13 cellular contexts compared by ENCODE assay signal in the genomic region with DNA sequence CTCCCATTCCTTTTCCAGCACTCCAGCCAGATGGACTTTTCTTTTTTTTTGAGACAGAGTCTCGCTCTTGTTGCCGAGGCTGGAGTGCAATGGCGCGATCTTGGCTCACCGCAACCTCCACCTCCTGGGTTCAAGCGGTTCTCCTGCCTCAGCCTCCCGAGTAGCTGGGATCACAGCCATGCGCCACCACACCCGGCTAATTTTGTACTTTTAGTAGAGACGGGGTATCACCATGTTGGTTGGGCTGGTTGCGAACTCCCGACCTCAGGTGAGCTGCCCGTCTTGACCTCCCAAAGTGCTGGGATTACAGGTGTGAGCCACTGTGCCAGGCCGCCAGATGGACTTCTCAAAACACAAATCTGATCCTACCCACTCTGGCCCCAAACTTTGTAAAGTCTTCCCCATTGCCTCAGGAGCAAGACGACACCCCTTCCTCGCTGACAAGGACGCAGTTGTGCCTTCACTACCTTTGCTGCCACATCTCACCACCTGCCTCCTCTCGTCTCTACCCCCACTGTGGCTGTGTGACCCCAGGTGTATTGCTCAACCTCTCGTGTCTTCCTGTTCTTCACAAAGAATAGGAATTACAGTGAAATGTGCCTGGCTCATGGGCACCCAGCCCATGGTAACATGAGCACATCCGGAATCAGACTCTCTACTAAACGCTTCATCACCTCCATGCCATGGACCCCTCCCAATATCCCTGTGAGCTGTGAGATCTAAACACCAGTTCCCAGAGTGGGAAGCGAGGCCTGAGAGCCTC. TPM values are rescaled to one million over a fixed set of nuclear protein-coding genes. Genes with fewer than 3 reads are reported as not detected.
A peak's percentile ranks its signal among the peaks of the same experiment; 100 is the strongest.
DNase-seq lines count a peak whose midpoint lies in the region; ATAC-seq and TF ChIP-seq lines count a peak whose summit lies in the region.
"Had no signal": no experiment of that assay in that cellular context is flagged by ENCODE, and none has a peak within 500 bp of the region (broad histone marks: within the 10 kb centered on the region; RNA-seq: fewer than 3 reads in every experiment).

No MANE protein-coding gene starts in this region.

- 90% methylated on average over 13 of the region's 22 CpGs for WGBS in right lobe of liver (ENCODE audit: insufficient coverage, low coverage, low lambda C conversion rate, missing lambda C conversion rate)
- 88 to 92% (median 89%) methylated on average over 22 of the region's 22 CpGs for WGBS in stomach, 5 donors

- H3K27me3 ChIP-seq in right lobe of liver = no peaks in the 10 kb centered on the region
- H3K27me3 ChIP-seq in stomach = no peaks in the 10 kb centered on the region
- no peaks in the 10 kb centered on the region for H3K27me3 ChIP-seq in effector memory CD4-positive, alpha-beta T cell (replicated peaks; ENCODE audit: control insufficient read depth, insufficient read depth, low read length, poor library complexity, severe bottlenecking)

- intact Hi-C loops in right lobe of liver (cut with DNase I) = no loop called here
- intact Hi-C loops in stomach (cut with DNase I; ENCODE audit: low total_unique reads) = no loop called here

- CTCF ChIA-PET in activated CD4-positive, alpha-beta T cell treated with anti-CD3 and anti-CD28 coated beads, Interleukin-2, amount 10 ng/mL, durations not matched to agents 7 days and 5 days (lab: Charles Lee) = no interaction called here
- CTCF ChIA-PET in activated CD8-positive, alpha-beta T cell treated with anti-CD3 and anti-CD28 coated beads, Interleukin-2, amount 10 ng/mL, durations not matched to agents 7 days and 5 days (lab: Charles Lee) = interaction anchor here (3.1 kb wide), 1 partner anchor 168 kb away, joined by 17 read pairs; no protein-coding TSS in a partner anchor

- H3K27ac Mint-ChIP-seq in activated CD4-positive, alpha-beta T cell treated with anti-CD3 and anti-CD28 coated beads, Interleukin-2, amount 10 ng/mL, durations not matched to agents 7 days and 5 days = peak overlapping the region; percentile 97
- peak overlapping the region; percentile 96 for H3K27ac Mint-ChIP-seq in activated CD8-positive, alpha-beta T cell treated with anti-CD3 and anti-CD28 coated beads, Interleukin-2, amount 10 ng/mL, durations not matched to agents 7 days and 5 days

- ATAC-seq in activated CD8-positive, alpha-beta T cell treated with anti-CD3 and anti-CD28 coated beads, Interleukin-2, amount 10 ng/mL, durations not matched to agents 7 days and 5 days = no peak
- no peak for ATAC-seq in right lobe of liver
- no peak for ATAC-seq in HG03280 (IDR thresholded peaks at IDR 0.05; ENCODE audit: unreplicated experiment)

- H3K9me3 ChIP-seq in right lobe of liver = no peaks in the 10 kb centered on the region
- no peaks in the 10 kb centered on the region for H3K9me3 ChIP-seq in stomach
- H3K9me3 ChIP-seq in effector memory CD4-positive, alpha-beta T cell (ENCODE audit: control insufficient read depth, low read length) = no peaks in the 10 kb centered on the region

- H3K4me3 ChIP-seq in right lobe of liver (no peak overlapping the region), stomach (no peak overlapping the region)
- no peak overlapping the region for H3K4me3 ChIP-seq in effector memory CD4-positive, alpha-beta T cell (ENCODE audit: insufficient read depth, low read depth, low read length, poor library complexity, severe bottlenecking)

- H3K4me1 ChIP-seq in right lobe of liver (peaks cover 0 to 19% (median 0%) of the 10 kb centered on the region in 4 donors), stomach (peaks cover 9 to 32% (median 25%) of the 10 kb centered on the region in 4 donors)
- peaks cover 9% of the 10 kb centered on the region for H3K4me1 ChIP-seq in effector memory CD4-positive, alpha-beta T cell (ENCODE audit: control insufficient read depth, insufficient read depth, low read length, poor library complexity, severe bottlenecking)

- POLR2A ChIA-PET in activated CD4-positive, alpha-beta T cell treated with anti-CD3 and anti-CD28 coated beads, Interleukin-2, amount 10 ng/mL, durations not matched to agents 7 days and 5 days (lab: Charles Lee) = no interaction called here
- POLR2A ChIA-PET in activated CD8-positive, alpha-beta T cell treated with anti-CD3 and anti-CD28 coated beads, Interleukin-2, amount 10 ng/mL, durations not matched to agents 7 days and 5 days (lab: Charles Lee) = interaction anchor here (1.1 to 1.7 kb wide), 2 partner anchors 9 to 51 kb away, joined by 4 to 7 read pairs; no protein-coding TSS in a partner anchor

- no peak for DNase-seq in activated CD4-positive, alpha-beta T cell treated with anti-CD3 and anti-CD28 coated beads, Interleukin-2, amount 10 ng/mL, durations not matched to agents 7 days and 5 days
- no peak for DNase-seq in activated CD4-positive, alpha-beta T cell treated with anti-CD3 and anti-CD28 coated beads, Interleukin-2, amount 50 U/mL, for 1 hour
- DNase-seq in activated CD8-positive, alpha-beta T cell treated with anti-CD3 and anti-CD28 coated beads, Interleukin-2, amount 10 ng/mL, durations not matched to agents 7 days and 5 days = no peak
- peak in 1 of 3 donors; percentile 41 for DNase-seq in right lobe of liver
- DNase-seq in stomach = no peak
- DNase-seq in effector memory CD4-positive, alpha-beta T cell = no peak
- no peak for DNase-seq in occipital lobe (lab: John Stamatoyannopoulos, UW)
- DNase-seq: erythroblast; NCI-H524 treated with DMSO at 0.1 percent for 48 hours; stimulated activated naive CD4-positive, alpha-beta T cell; SW 1271 had no signal

- H3K4me3 Mint-ChIP-seq in activated CD4-positive, alpha-beta T cell treated with anti-CD3 and anti-CD28 coated beads, Interleukin-2, amount 10 ng/mL, durations not matched to agents 7 days and 5 days = peak overlapping the region; percentile 46
- H3K4me3 Mint-ChIP-seq in activated CD8-positive, alpha-beta T cell treated with anti-CD3 and anti-CD28 coated beads, Interleukin-2, amount 10 ng/mL, durations not matched to agents 7 days and 5 days = peak overlapping the region; percentile 69

- peaks cover 5% of the 10 kb centered on the region for H3K36me3 Mint-ChIP-seq in activated CD4-positive, alpha-beta T cell treated with anti-CD3 and anti-CD28 coated beads, Interleukin-2, amount 10 ng/mL, durations not matched to agents 7 days and 5 days (ENCODE audit: low read depth)
- H3K36me3 Mint-ChIP-seq in activated CD8-positive, alpha-beta T cell treated with anti-CD3 and anti-CD28 coated beads, Interleukin-2, amount 10 ng/mL, durations not matched to agents 7 days and 5 days (ENCODE audit: low read depth) = peaks cover 10% of the 10 kb centered on the region

- peaks cover 2% of the 10 kb centered on the region for H3K27me3 Mint-ChIP-seq in activated CD4-positive, alpha-beta T cell treated with anti-CD3 and anti-CD28 coated beads, Interleukin-2, amount 10 ng/mL, durations not matched to agents 7 days and 5 days
- no peaks in the 10 kb centered on the region for H3K27me3 Mint-ChIP-seq in activated CD8-positive, alpha-beta T cell treated with anti-CD3 and anti-CD28 coated beads, Interleukin-2, amount 10 ng/mL, durations not matched to agents 7 days and 5 days (ENCODE audit: low read depth)

- TF ChIP-seq POLR2A in right lobe of liver (IDR thresholded peaks at IDR 0.05) = no peak
- no peak for TF ChIP-seq POLR2A in stomach (IDR thresholded peaks at IDR 0.05)

- TF ChIP-seq CTCF in right lobe of liver (IDR thresholded peaks at IDR 0.05) (no peak), stomach (IDR thresholded peaks at IDR 0.05) (no peak)

- H3K36me3 ChIP-seq in right lobe of liver = no peaks in the 10 kb centered on the region
- H3K36me3 ChIP-seq in stomach = no peaks in the 10 kb centered on the region
- H3K36me3 ChIP-seq in effector memory CD4-positive, alpha-beta T cell (ENCODE audit: control insufficient read depth, insufficient read depth, low read length) = no peaks in the 10 kb centered on the region

- H3K27ac ChIP-seq in right lobe of liver (peak overlapping the region; percentile 59 to 96 (median 86)), stomach (peak overlapping the region in 4 of 5 donors; percentile 29 to 69 (median 40))
- H3K27ac ChIP-seq in effector memory CD4-positive, alpha-beta T cell (ENCODE audit: insufficient read depth, low read length, poor library complexity, severe bottlenecking) = no peak overlapping the region

- no peak for TF ChIP-seq EP300 in stomach (IDR thresholded peaks at IDR 0.05)

- peaks cover 2% of the 10 kb centered on the region for H3K9me3 Mint-ChIP-seq in activated CD4-positive, alpha-beta T cell treated with anti-CD3 and anti-CD28 coated beads, Interleukin-2, amount 10 ng/mL, durations not matched to agents 7 days and 5 days
- H3K9me3 Mint-ChIP-seq in activated CD8-positive, alpha-beta T cell treated with anti-CD3 and anti-CD28 coated beads, Interleukin-2, amount 10 ng/mL, durations not matched to agents 7 days and 5 days (ENCODE audit: insufficient read depth) = no peaks in the 10 kb centered on the region

- peaks cover 40% of the 10 kb centered on the region for H3K4me1 Mint-ChIP-seq in activated CD4-positive, alpha-beta T cell treated with anti-CD3 and anti-CD28 coated beads, Interleukin-2, amount 10 ng/mL, durations not matched to agents 7 days and 5 days
- peaks cover 57% of the 10 kb centered on the region for H3K4me1 Mint-ChIP-seq in activated CD8-positive, alpha-beta T cell treated with anti-CD3 and anti-CD28 coated beads, Interleukin-2, amount 10 ng/mL, durations not matched to agents 7 days and 5 days (ENCODE audit: low read depth)

RNA-seq across cellular contexts. Expression of a gene that starts 3.7 kb away (rescaled TPM):
- total RNA-seq in activated CD4-positive, alpha-beta T cell treated with anti-CD3 and anti-CD28 coated beads, Interleukin-2, amount 10 ng/mL, durations not matched to agents 7 days and 5 days = 10 to 100 TPM; 43.2 to 45.5 TPM
- total RNA-seq in activated CD8-positive, alpha-beta T cell treated with anti-CD3 and anti-CD28 coated beads, Interleukin-2, amount 10 ng/mL, durations not matched to agents 7 days and 5 days = 10 to 100 TPM; 34.1 to 39.8 TPM
- total RNA-seq in right lobe of liver (10 to 100 TPM; 11.2 to 20.7 (median 18.8) TPM), stomach (100 to 1,000 TPM in 1 of 5 donors, 10 to 100 TPM in 4; 17.4 to 144 (median 71.2) TPM), occipital lobe (34.3 TPM)
- polyA plus RNA-seq in stomach = 10 to 100 TPM in 1 of 3 donors, 1 to 10 TPM in 2; 6.0 to 10.3 (median 7.5) TPM

RNA-seq across cellular contexts. Expression of a gene that starts 11.2 kb away (rescaled TPM):
- total RNA-seq in activated CD4-positive, alpha-beta T cell treated with anti-CD3 and anti-CD28 coated beads, Interleukin-2, amount 10 ng/mL, durations not matched to agents 7 days and 5 days = not detected
- total RNA-seq in activated CD8-positive, alpha-beta T cell treated with anti-CD3 and anti-CD28 coated beads, Interleukin-2, amount 10 ng/mL, durations not matched to agents 7 days and 5 days = not detected
- total RNA-seq in right lobe of liver = 10 to 100 TPM; 26.5 to 59.6 (median 30.2) TPM
- total RNA-seq in stomach = not detected
- not detected for polyA plus RNA-seq in stomach
- total RNA-seq in occipital lobe = not detected
- polyA plus RNA-seq: neural cell had no signal

Comparison
In these comparisons a context has a peak if more than half of its experiments do, and no peak if none do; other contexts are left out.
1. RNA of a gene that starts 11.2 kb away (total RNA-seq): 26.5 to 59.6 TPM in right lobe of liver; not detected in activated CD4-positive, alpha-beta T cell treated with anti-CD3 and anti-CD28 coated beads, Interleukin-2, amount 10 ng/mL, durations not matched to agents 7 days and 5 days, not detected in activated CD8-positive, alpha-beta T cell treated with anti-CD3 and anti-CD28 coated beads, Interleukin-2, amount 10 ng/mL, durations not matched to agents 7 days and 5 days, not detected in stomach and not detected in occipital lobe (single experiment); every median in the first group is over 10 times any median in the second.